Comparison of ENCODE assay signal across 8 cellular contexts in the genomic region with DNA sequence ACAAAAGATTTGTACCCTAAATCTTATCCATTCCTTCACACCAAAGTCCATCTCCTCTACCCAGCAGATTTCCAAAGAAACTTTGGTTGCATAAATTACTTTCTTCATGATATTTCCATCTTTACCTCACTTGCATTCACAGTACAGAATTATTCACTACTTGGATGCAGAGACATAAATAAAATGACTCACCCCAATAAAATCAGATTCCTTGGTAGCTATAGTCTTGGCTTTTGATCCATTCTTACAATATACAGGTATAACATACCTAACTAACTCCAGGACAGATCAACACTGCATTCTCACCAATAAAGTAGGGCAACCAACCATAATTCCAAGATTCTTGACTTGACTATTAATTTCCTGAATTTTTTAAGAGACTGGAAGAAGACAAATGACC.
"Had no signal": no experiment of that assay in that cellular context is flagged by ENCODE, and none has a peak within 500 bp of the region (broad histone marks: within the 10 kb centered on the region; RNA-seq: fewer than 3 reads in every experiment).

No MANE protein-coding gene starts in this region.

- H3K27ac ChIP-seq: HL-60, KMS-11 had no signal

- H3K27me3 Mint-ChIP-seq: IgD-negative memory B cell had no signal

- H3K36me3 Mint-ChIP-seq: IgD-negative memory B cell had no signal

- H3K9me3 Mint-ChIP-seq: IgD-negative memory B cell had no signal

- ATAC-seq: HepG2, K562 had no signal

- FAIRE-seq: HepG2, HTR-8/SVneo, K562 had no signal

- DNase-seq: IMR-90, KBM-7 had no signal

- H3K4me3 Mint-ChIP-seq: IgD-negative memory B cell had no signal

- H3K27ac Mint-ChIP-seq: IgD-negative memory B cell had no signal

- H3K4me1 Mint-ChIP-seq: IgD-negative memory B cell had no signal

- H3K4me2 ChIP-seq: KMS-11 had no signal

- H3K4me3 ChIP-seq: K562 had no signal

- H3K9ac ChIP-seq: KMS-11 had no signal
